ENCODE assay signal across 12 cellular contexts in the genomic region with DNA sequence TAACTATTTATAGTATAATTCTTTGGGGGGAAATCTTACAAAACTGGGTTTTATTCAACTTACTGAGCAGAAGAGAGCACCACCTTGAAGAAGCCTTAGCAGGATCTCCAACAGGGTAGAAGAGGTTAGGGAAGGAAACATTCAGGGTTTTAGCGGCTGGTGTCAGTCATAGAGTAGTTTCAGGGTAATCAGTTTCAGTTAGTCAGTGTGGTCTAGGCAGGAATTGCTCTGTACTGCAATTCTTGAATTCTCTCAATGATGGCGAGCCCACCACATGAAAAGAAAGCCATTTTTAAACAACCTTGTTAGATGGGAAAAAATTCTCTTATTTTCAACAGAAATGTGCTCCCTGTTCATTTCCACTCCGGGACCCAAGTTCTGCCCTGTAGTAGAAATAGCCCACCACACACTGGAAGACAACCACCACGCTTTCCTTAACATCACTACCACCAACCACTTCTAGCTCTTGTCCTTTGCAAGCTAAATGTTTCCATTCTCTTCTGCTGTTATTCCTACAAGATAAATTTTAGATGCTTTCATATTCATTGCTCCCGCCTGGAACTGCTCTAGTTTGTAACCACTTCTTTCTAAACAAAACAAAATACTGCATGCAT. TPM values are rescaled to one million over a fixed set of nuclear protein-coding genes. Genes with fewer than 3 reads are reported as not detected.
A peak's percentile ranks its signal among the peaks of the same experiment; 100 is the strongest.
DNase-seq lines count a peak whose midpoint lies in the region; ATAC-seq and FAIRE-seq lines count a peak whose summit lies in the region.
"Had no signal": no experiment of that assay in that cellular context is flagged by ENCODE, and none has a peak within 500 bp of the region (broad histone marks: within the 10 kb centered on the region; RNA-seq: fewer than 3 reads in every experiment).

No MANE protein-coding gene starts in this region.

- DNase-seq in frontal cortex (ENCODE audit: low spot score in 2 of 2), result no peak
- DNase-seq in stimulated activated CD4-positive, alpha-beta T cell treated with anti-CD3 and anti-CD28 coated beads, Interleukin-12 subunit alpha, Interleukin-12 subunit beta, amount 100 ng/mL, for 4 hours, result no peak
- no peak for DNase-seq in DMS79 treated with DMSO at 0.1 percent for 48 hours (lab: John Stamatoyannopoulos, UW)
- DNase-seq: left cardiac atrium, NCI-H1417 treated with DMSO at 0.1 percent for 48 hours had no signal

- no peak for FAIRE-seq in frontal cortex (lab: Jason Lieb, UNC)

- ATAC-seq in GM18499 (IDR thresholded peaks at IDR 0.05; ENCODE audit: insufficient read depth, unreplicated experiment) (peak; percentile 64), GM19372 (IDR thresholded peaks at IDR 0.05; ENCODE audit: low read depth, unreplicated experiment) (peak; percentile 90), HG02852 (IDR thresholded peaks at IDR 0.05; ENCODE audit: unreplicated experiment) (peak; percentile 64), HG03558 (IDR thresholded peaks at IDR 0.05; ENCODE audit: extremely low read depth, unreplicated experiment) (peak; percentile 86), GM21825 (IDR thresholded peaks at IDR 0.05; ENCODE audit: unreplicated experiment) (no peak)
- ATAC-seq: left cardiac atrium had no signal

RNA-seq across cellular contexts. Expression of a gene that starts 25.9 kb away (rescaled TPM):
- total RNA-seq in frontal cortex, result 14.7 TPM
- total RNA-seq: B cell, OCI-LY7 had no signal
